Comparison of ENCODE assay signal across 8 cellular contexts in genomic region chr17:50707296-50708049, GRCh38. TPM values are rescaled to one million over a fixed set of nuclear protein-coding genes. Genes with fewer than 3 reads are reported as not detected.
DNase-seq lines count a peak whose midpoint lies in the region; ATAC-seq and TF ChIP-seq lines count a peak whose summit lies in the region.

Gene ANKRD40 (minus strand): TSS chr17:50707914. CDS start chr17:50707654, 260 bp downstream.

- peak within 1 kb of the TSS; percentile 86 for H2AFZ ChIP-seq in osteoblast (ENCODE audit: low read length)

- ATAC-seq in HG02623 (IDR thresholded peaks at IDR 0.05; ENCODE audit: unreplicated experiment): peak; percentile 66
- peak; percentile 78 to 87 for ATAC-seq in activated naive CD4-positive, alpha-beta T cell treated with anti-CD3 and anti-CD28 coated beads, Interleukin-2, amount 50 U/mL, for 72 hours
- ATAC-seq in thoracic aorta (ENCODE audit: insufficient number of reproducible peaks, low FRiP score, low read depth): peak; percentile 82

- peaks cover 23% of the 10 kb centered on the region for H3K4me1 ChIP-seq in osteoblast (ENCODE audit: insufficient read depth, low read length)
- peaks cover 12 to 59% of the 10 kb centered on the region in 2 donors for H3K4me1 ChIP-seq in thoracic aorta (ENCODE audit: control insufficient read depth in 1 of 2, low read depth in 2 of 2)

- no peak for TF ChIP-seq CTCF in GM10266 (IDR thresholded peaks at IDR 0.05; ENCODE audit: control insufficient read depth, insufficient read depth, low read depth, missing control alignments)
- TF ChIP-seq CTCF in osteoblast (IDR thresholded peaks at IDR 0.05; ENCODE audit: extremely low read depth, low read depth, low read length): no peak
- TF ChIP-seq CTCF in thoracic aorta (IDR thresholded peaks at IDR 0.05): no peak

- peak within 1 kb of the TSS; percentile 96 for H3K4me2 ChIP-seq in osteoblast (ENCODE audit: insufficient read depth, low read length)

- peaks cover 55% of the 10 kb centered on the region for H3K79me2 ChIP-seq in osteoblast (ENCODE audit: insufficient read depth, low read length)

- H3K9me3 Mint-ChIP-seq in activated naive CD4-positive, alpha-beta T cell treated with anti-CD3 and anti-CD28 coated beads, Interleukin-2, amount 50 U/mL, for 72 hours: no peaks in the 10 kb centered on the region

- peak; percentile 91 for DNase-seq in GM10266 (ENCODE audit: extremely low spot score)
- DNase-seq in NCI-H1092 treated with DMSO at 0.1 percent for 48 hours (lab: John Stamatoyannopoulos, UW): peak; percentile 86
- peak; percentile 87 for DNase-seq in SKM-1 (lab: John Stamatoyannopoulos, UW; ENCODE audit: unreplicated experiment)
- peak; percentile 82 to 95 for DNase-seq in activated naive CD4-positive, alpha-beta T cell treated with anti-CD3 and anti-CD28 coated beads, Interleukin-2, amount 50 U/mL, for 72 hours (ENCODE audit: low spot score in 2 of 2)
- DNase-seq in glomerular visceral epithelial cell (ENCODE audit: extremely low spot score): peak; percentile 93
- DNase-seq in osteoblast (ENCODE audit: insufficient read length, low spot score, missing footprints): peak; percentile 96
- peak; percentile 77 for DNase-seq in thoracic aorta (ENCODE audit: low spot score)

- H3K27me3 ChIP-seq in osteoblast (ENCODE audit: insufficient read depth, low read length): no peaks in the 10 kb centered on the region
- H3K27me3 ChIP-seq in thoracic aorta (replicated peaks; ENCODE audit: insufficient read depth): no peaks in the 10 kb centered on the region

- H3K27ac ChIP-seq in osteoblast (ENCODE audit: low read depth, low read length) (peak within 1 kb of the TSS; percentile 96), thoracic aorta (peak within 1 kb of the TSS; percentile 91 to 98)

- peaks cover 9 to 14% of the 10 kb centered on the region in 2 donors for H3K36me3 Mint-ChIP-seq in activated naive CD4-positive, alpha-beta T cell treated with anti-CD3 and anti-CD28 coated beads, Interleukin-2, amount 50 U/mL, for 72 hours

- H3K9me3 ChIP-seq in osteoblast (ENCODE audit: low read depth, low read length) (no peaks in the 10 kb centered on the region), thoracic aorta (no peaks in the 10 kb centered on the region)

- peak within 1 kb of the TSS; percentile 89 for H3K4me3 ChIP-seq in osteoblast (ENCODE audit: insufficient read depth, low read length)
- peak within 1 kb of the TSS; percentile 81 for H3K4me3 ChIP-seq in thoracic aorta

- H3K36me3 ChIP-seq in osteoblast (ENCODE audit: insufficient read depth, low read length) (peaks cover 8% of the 10 kb centered on the region), thoracic aorta (peaks cover 3% of the 10 kb centered on the region)

- H3K27ac Mint-ChIP-seq in activated naive CD4-positive, alpha-beta T cell treated with anti-CD3 and anti-CD28 coated beads, Interleukin-2, amount 50 U/mL, for 72 hours: peak within 1 kb of the TSS; percentile 95 to 99

- peaks cover 9% of the 10 kb centered on the region for H4K20me1 ChIP-seq in osteoblast (ENCODE audit: insufficient read depth, low read length)

RNA-seq across cellular contexts. Expression of gene ANKRD40, which starts in this region (rescaled TPM):
- total RNA-seq in activated naive CD4-positive, alpha-beta T cell treated with anti-CD3 and anti-CD28 coated beads, Interleukin-2, amount 50 U/mL, for 72 hours: 10 to 100 TPM in 1 of 2 donors, 1 to 10 TPM in 1; 9.2 to 25.6 TPM
- total RNA-seq in osteoblast: 41.5 and 42.7 TPM in 2 replicates
- 10 to 100 TPM; 38.6 to 61.9 TPM for total RNA-seq in thoracic aorta

Comparison
In these comparisons a context has a peak if more than half of its experiments do, and no peak if none do; other contexts are left out.
1. Peak in every context shown above with its lines: DNase-seq, ATAC-seq, H3K4me3 ChIP-seq and H3K27ac ChIP-seq.